In genomic region chr18:53544926-53545325, GRCh38 we compare ENCODE assay signal across 18 cellular contexts.
"Had no signal": no experiment of that assay in that cellular context is flagged by ENCODE, and none has a peak within 500 bp of the region (broad histone marks: within the 10 kb centered on the region; RNA-seq: fewer than 3 reads in every experiment).

No MANE protein-coding gene starts in this region.

- H3K36me3 Mint-ChIP-seq: naive thymus-derived CD8-positive, alpha-beta T cell had no signal

- H3K79me2 ChIP-seq: hepatocyte had no signal

- H3K4me2 ChIP-seq: hepatocyte had no signal

- ATAC-seq: mucosa of descending colon; naive thymus-derived CD8-positive, alpha-beta T cell; pancreas; right cardiac atrium had no signal

- H3K4me3 ChIP-seq: hepatocyte, mucosa of descending colon, pancreas had no signal

- H2AFZ ChIP-seq: hepatocyte had no signal

- H3K4me1 ChIP-seq: pancreas had no signal

- H3K4me3 Mint-ChIP-seq: naive thymus-derived CD8-positive, alpha-beta T cell; neural crest cell had no signal

- H3K36me3 ChIP-seq: pancreas had no signal

- H3K4me1 Mint-ChIP-seq: naive thymus-derived CD8-positive, alpha-beta T cell had no signal

- H3K27ac ChIP-seq: dorsolateral prefrontal cortex, hepatocyte, pancreas had no signal

- DNase-seq: cortex of kidney; dorsolateral prefrontal cortex; effector CD8-positive, alpha-beta T cell; foreskin melanocyte; head of caudate nucleus; kidney glomerular epithelial cell; mammary epithelial cell; mucosa of descending colon; naive thymus-derived CD8-positive, alpha-beta T cell; pancreas; right cardiac atrium; small intestine; stimulated activated CD4-positive, alpha-beta T cell treated with anti-CD3 and anti-CD28 coated beads, Interleukin-2, amount 100 ng/mL, for 48 hours; stimulated activated naive CD4-positive, alpha-beta T cell treated with Interleukin-2 at 50 U/mL for 16 hours; trophoblast cell had no signal

- H3K27me3 Mint-ChIP-seq: naive thymus-derived CD8-positive, alpha-beta T cell; progenitor cell of endocrine pancreas had no signal

- H3K27me3 ChIP-seq: dorsolateral prefrontal cortex, hepatocyte, pancreas had no signal

- H3K9me3 ChIP-seq: mucosa of descending colon, pancreas had no signal
